11 cellular contexts compared by ENCODE assay signal in genomic region chr2:41736586-41736985, GRCh38.
DNase-seq lines count a peak whose midpoint lies in the region; ATAC-seq and TF ChIP-seq lines count a peak whose summit lies in the region.
"Had no signal": no experiment of that assay in that cellular context is flagged by ENCODE, and none has a peak within 500 bp of the region (broad histone marks: within the 10 kb centered on the region; RNA-seq: fewer than 3 reads in every experiment).

No MANE protein-coding gene starts in this region.

- H3K27ac ChIP-seq in vagina, result no peak overlapping the region

- TF ChIP-seq CTCF in vagina (IDR thresholded peaks at IDR 0.05), result no peak

- intact Hi-C loops in vagina (cut with DNase I), result no loop called here

- DNase-seq in DMS53 treated with DMSO at 0.1 percent for 48 hours (lab: John Stamatoyannopoulos, UW; ENCODE audit: unreplicated experiment) (peak; percentile 6), NCI-H510A treated with DMSO at 0.1 percent for 48 hours (lab: John Stamatoyannopoulos, UW) (peak; percentile 41), SKM-1 (lab: John Stamatoyannopoulos, UW; ENCODE audit: unreplicated experiment) (no peak), KBM-7 (no peak), vagina (ENCODE audit: extremely low spot score in 2 of 2) (no peak), COLO668 (lab: John Stamatoyannopoulos, UW; ENCODE audit: unreplicated experiment) (no peak)
- DNase-seq: cortex of kidney, hypothalamus had no signal

- no peak for TF ChIP-seq POLR2A in vagina (IDR thresholded peaks at IDR 0.05)

- H3K4me3 ChIP-seq in vagina, result no peak overlapping the region

- no peaks in the 10 kb centered on the region for H3K4me1 ChIP-seq in vagina

- H3K27me3 ChIP-seq in vagina, result no peaks in the 10 kb centered on the region

- H3K9me3 ChIP-seq in vagina, result no peaks in the 10 kb centered on the region

- ATAC-seq in GM19455 (IDR thresholded peaks at IDR 0.05; ENCODE audit: unreplicated experiment) (peak; percentile 31), HG02981 (IDR thresholded peaks at IDR 0.05; ENCODE audit: unreplicated experiment) (peak; percentile 21)
- ATAC-seq: HepG2 had no signal

- no peaks in the 10 kb centered on the region for H3K36me3 ChIP-seq in vagina

- in situ Hi-C loops in KBM-7 (cut with MboI; ENCODE audit: low pct_unique_long_range_greater_than_20kb, low sequenced_read_pairs), result no loop called here

Comparison
In these comparisons a context has a peak if more than half of its experiments do, and no peak if none do; other contexts are left out.
1. DNase-seq: peak in DMS53 treated with DMSO at 0.1 percent for 48 hours (single experiment) and NCI-H510A treated with DMSO at 0.1 percent for 48 hours (single experiment); none in SKM-1 (single experiment), KBM-7 (single experiment), vagina (0 of 2) and COLO668 (single experiment).